Comparison of ENCODE assay signal across 16 cellular contexts in the genomic region with DNA sequence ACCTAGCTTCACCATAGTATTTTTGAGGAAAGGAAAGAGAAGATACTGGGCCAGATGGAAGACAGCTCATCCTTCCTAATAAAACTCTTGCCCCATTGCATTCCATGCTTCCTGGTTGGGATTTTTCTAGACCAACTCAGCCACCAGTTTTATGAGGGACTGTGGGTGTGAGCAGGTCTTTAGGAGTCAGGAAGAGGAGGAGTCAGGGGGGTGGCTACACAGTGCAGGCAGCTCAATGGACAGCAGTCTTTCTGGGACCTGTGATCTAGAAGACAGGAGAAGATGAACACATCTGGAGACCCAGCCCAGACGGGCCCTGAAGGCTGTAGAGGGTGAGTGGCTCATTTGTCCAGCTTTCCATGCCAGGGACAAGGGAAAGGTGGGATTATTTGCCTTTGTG. TPM values are rescaled to one million over a fixed set of nuclear protein-coding genes. Genes with fewer than 3 reads are reported as not detected.
DNase-seq lines count a peak whose midpoint lies in the region; ATAC-seq and TF ChIP-seq lines count a peak whose summit lies in the region.
"Had no signal": no experiment of that assay in that cellular context is flagged by ENCODE, and none has a peak within 500 bp of the region (broad histone marks: within the 10 kb centered on the region; RNA-seq: fewer than 3 reads in every experiment).

A gene with protein sequence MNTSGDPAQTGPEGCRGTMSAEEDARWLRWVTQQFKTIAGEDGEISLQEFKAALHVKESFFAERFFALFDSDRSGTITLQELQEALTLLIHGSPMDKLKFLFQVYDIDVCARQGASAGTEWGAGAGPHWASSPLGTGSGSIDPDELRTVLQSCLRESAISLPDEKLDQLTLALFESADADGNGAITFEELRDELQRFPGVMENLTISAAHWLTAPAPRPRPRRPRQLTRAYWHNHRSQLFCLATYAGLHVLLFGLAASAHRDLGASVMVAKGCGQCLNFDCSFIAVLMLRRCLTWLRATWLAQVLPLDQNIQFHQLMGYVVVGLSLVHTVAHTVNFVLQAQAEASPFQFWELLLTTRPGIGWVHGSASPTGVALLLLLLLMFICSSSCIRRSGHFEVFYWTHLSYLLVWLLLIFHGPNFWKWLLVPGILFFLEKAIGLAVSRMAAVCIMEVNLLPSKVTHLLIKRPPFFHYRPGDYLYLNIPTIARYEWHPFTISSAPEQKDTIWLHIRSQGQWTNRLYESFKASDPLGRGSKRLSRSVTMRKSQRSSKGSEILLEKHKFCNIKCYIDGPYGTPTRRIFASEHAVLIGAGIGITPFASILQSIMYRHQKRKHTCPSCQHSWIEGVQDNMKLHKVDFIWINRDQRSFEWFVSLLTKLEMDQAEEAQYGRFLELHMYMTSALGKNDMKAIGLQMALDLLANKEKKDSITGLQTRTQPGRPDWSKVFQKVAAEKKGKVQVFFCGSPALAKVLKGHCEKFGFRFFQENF (plus strand): TSS at position 242 of the 400 bp plus-strand sequence. CDS start 41 bp downstream, at position 283.

- H3K4me3 Mint-ChIP-seq in activated CD8-positive, alpha-beta memory T cell treated with anti-CD3 and anti-CD28 coated beads, Interleukin-2, amount 10 ng/mL, durations not matched to agents 7 days and 5 days: no peak within 1 kb of the TSS
- no peak within 1 kb of the TSS for H3K4me3 Mint-ChIP-seq in type B pancreatic cell

- H3K9me3 Mint-ChIP-seq in activated CD8-positive, alpha-beta memory T cell treated with anti-CD3 and anti-CD28 coated beads, Interleukin-2, amount 10 ng/mL, durations not matched to agents 7 days and 5 days (ENCODE audit: low read depth): no peaks in the 10 kb centered on the region
- H3K9me3 Mint-ChIP-seq in type B pancreatic cell: no peaks in the 10 kb centered on the region

- H3K27ac ChIP-seq in RWPE1 (no peak within 1 kb of the TSS), foreskin keratinocyte (no peak within 1 kb of the TSS)
- H3K27ac ChIP-seq: left ventricle myocardium inferior, suprapubic skin had no signal

- peaks cover under 1% of the 10 kb centered on the region for H3K27me3 ChIP-seq in foreskin keratinocyte

- peaks cover 6% of the 10 kb centered on the region for H3K4me1 ChIP-seq in foreskin keratinocyte
- H3K4me1 ChIP-seq: left ventricle myocardium inferior, suprapubic skin had no signal

- H3K4me1 Mint-ChIP-seq in activated CD8-positive, alpha-beta memory T cell treated with anti-CD3 and anti-CD28 coated beads, Interleukin-2, amount 10 ng/mL, durations not matched to agents 7 days and 5 days: no peaks in the 10 kb centered on the region
- no peaks in the 10 kb centered on the region for H3K4me1 Mint-ChIP-seq in type B pancreatic cell (ENCODE audit: unreplicated experiment)

- CTCF ChIA-PET in activated CD8-positive, alpha-beta memory T cell treated with anti-CD3 and anti-CD28 coated beads, Interleukin-2, amount 10 ng/mL, durations not matched to agents 7 days and 5 days (lab: Charles Lee): interaction anchor here (1.5 kb wide), 1 partner anchor 20 kb away, joined by 3 read pairs; no protein-coding TSS in a partner anchor
- CTCF ChIA-PET in RWPE1 (lab: Yijun Ruan, JAX): no interaction called here

- peaks cover 4% of the 10 kb centered on the region for H3K36me3 Mint-ChIP-seq in activated CD8-positive, alpha-beta memory T cell treated with anti-CD3 and anti-CD28 coated beads, Interleukin-2, amount 10 ng/mL, durations not matched to agents 7 days and 5 days
- H3K36me3 Mint-ChIP-seq in type B pancreatic cell: no peaks in the 10 kb centered on the region

- POLR2A ChIA-PET in RWPE1 (lab: Yijun Ruan, JAX; ENCODE audit: low non-redundant PET): no interaction called here

- H3K27me3 Mint-ChIP-seq in activated CD8-positive, alpha-beta memory T cell treated with anti-CD3 and anti-CD28 coated beads, Interleukin-2, amount 10 ng/mL, durations not matched to agents 7 days and 5 days: peaks cover 6% of the 10 kb centered on the region
- peaks cover 7% of the 10 kb centered on the region for H3K27me3 Mint-ChIP-seq in type B pancreatic cell

- no peak for ATAC-seq in activated CD8-positive, alpha-beta memory T cell treated with anti-CD3 and anti-CD28 coated beads, Interleukin-2, amount 10 ng/mL, durations not matched to agents 7 days and 5 days
- ATAC-seq in foreskin keratinocyte (peak; percentile 72), HG03135 (IDR thresholded peaks at IDR 0.05; ENCODE audit: unreplicated experiment) (no peak), GM19395 (IDR thresholded peaks at IDR 0.05; ENCODE audit: unreplicated experiment) (no peak)

- TF ChIP-seq CTCF in RWPE1 (conservative IDR thresholded peaks at IDR 0.05; ENCODE audit: low read depth) (no peak), foreskin keratinocyte (conservative IDR thresholded peaks at IDR 0.05) (no peak), type B pancreatic cell (conservative IDR thresholded peaks at IDR 0.05) (no peak)

- DNase-seq in activated CD8-positive, alpha-beta memory T cell treated with anti-CD3 and anti-CD28 coated beads, Interleukin-2, amount 10 ng/mL, durations not matched to agents 7 days and 5 days: peak; percentile 21
- no peak for DNase-seq in activated CD8-positive, alpha-beta memory T cell treated with anti-CD3 and anti-CD28 coated beads, Interleukin-2, amount 50 U/mL, for 48 hours
- peak; percentile 45 for DNase-seq in RWPE1 (ENCODE audit: low spot score)
- peak; percentile 53 to 79 for DNase-seq in foreskin keratinocyte
- DNase-seq in type B pancreatic cell (ENCODE audit: extremely low spot score, unreplicated experiment): no peak
- no peak for DNase-seq in amniotic stem cell (lab: John Stamatoyannopoulos, UW)
- DNase-seq: activated CD4-positive, alpha-beta T cell treated with anti-CD3 and anti-CD28 coated beads, Interleukin-2, amount 50 U/mL, for 48 hours; effector CD4-positive, alpha-beta T cell; left ventricle myocardium inferior; NCI-H1694; NCI-H526; Right ventricle myocardium superior; T-helper 9 cell had no signal

- no peak within 1 kb of the TSS for H3K27ac Mint-ChIP-seq in activated CD8-positive, alpha-beta memory T cell treated with anti-CD3 and anti-CD28 coated beads, Interleukin-2, amount 10 ng/mL, durations not matched to agents 7 days and 5 days
- H3K27ac Mint-ChIP-seq in type B pancreatic cell: peak within 1 kb of the TSS; percentile 12

RNA-seq across cellular contexts. Expression of the gene that starts here (rescaled TPM):
- under 1 TPM in 1 of 2 experiments, not detected in 1; 0.06 TPM for total RNA-seq in activated CD8-positive, alpha-beta memory T cell treated with anti-CD3 and anti-CD28 coated beads, Interleukin-2, amount 10 ng/mL, durations not matched to agents 7 days and 5 days
- total RNA-seq in foreskin keratinocyte (0.04 and 0.14 TPM in 2 replicates), type B pancreatic cell (ENCODE audit: low replicate concordance) (0.12 TPM in 1 of 2 replicates, not detected in the other)
- 0.03 and 0.04 TPM in 2 replicates for polyA plus RNA-seq in foreskin keratinocyte
- total RNA-seq: left ventricle myocardium inferior, Right ventricle myocardium superior had no signal

Comparison
In these comparisons a context has a peak if more than half of its experiments do, and no peak if none do; other contexts are left out.
1. Peak in DNase-seq in activated CD8-positive, alpha-beta memory T cell treated with anti-CD3 and anti-CD28 coated beads, Interleukin-2, amount 10 ng/mL, durations not matched to agents 7 days and 5 days; RNA of the gene not detected or under 1 TPM.
2. Peak in DNase-seq and ATAC-seq in foreskin keratinocyte; RNA of the gene not detected or under 1 TPM.